ENCODE assay signal across 8 cellular contexts in genomic region chr1:111441573-111442192, GRCh38. TPM values are rescaled to one million over a fixed set of nuclear protein-coding genes. Genes with fewer than 3 reads are reported as not detected.
A peak's percentile ranks its signal among the peaks of the same experiment; 100 is the strongest.
DNase-seq lines count a peak whose midpoint lies in the region; ATAC-seq and TF ChIP-seq lines count a peak whose summit lies in the region.

No MANE protein-coding gene starts in this region.

- no peak for TF ChIP-seq EP300 in suprapubic skin (IDR thresholded peaks at IDR 0.05)

- peak in 1 of 2 donors; percentile 59 for ATAC-seq in activated naive CD4-positive, alpha-beta T cell treated with anti-CD3 and anti-CD28 coated beads, Interleukin-2, amount 50 U/mL, for 72 hours
- ATAC-seq in left lobe of liver: peak; percentile 61
- peak; percentile 77 for ATAC-seq in stimulated activated memory B cell treated with anti-CD40 and anti-IgM and Interleukin-4, amounts not matched to agents 10 μg/mL and 1 μg/mL and 100 μg/mL, for 72 hours

- peak overlapping the region; percentile 41 to 87 for H3K27ac Mint-ChIP-seq in activated naive CD4-positive, alpha-beta T cell treated with anti-CD3 and anti-CD28 coated beads, Interleukin-2, amount 50 U/mL, for 72 hours
- peak overlapping the region; percentile 57 for H3K27ac Mint-ChIP-seq in stimulated activated memory B cell treated with anti-CD40 and anti-IgM and Interleukin-4, amounts not matched to agents 10 μg/mL and 1 μg/mL and 100 μg/mL, for 72 hours

- intact Hi-C loops in posterior cingulate gyrus (cut with DNase I): no loop called here

- H3K36me3 Mint-ChIP-seq in activated naive CD4-positive, alpha-beta T cell treated with anti-CD3 and anti-CD28 coated beads, Interleukin-2, amount 50 U/mL, for 72 hours: peaks cover 21 to 34% of the 10 kb centered on the region in 2 donors
- H3K36me3 Mint-ChIP-seq in stimulated activated memory B cell treated with anti-CD40 and anti-IgM and Interleukin-4, amounts not matched to agents 10 μg/mL and 1 μg/mL and 100 μg/mL, for 72 hours: peaks cover 60% of the 10 kb centered on the region

- H3K4me3 Mint-ChIP-seq in stimulated activated memory B cell treated with anti-CD40 and anti-IgM and Interleukin-4, amounts not matched to agents 10 μg/mL and 1 μg/mL and 100 μg/mL, for 72 hours: no peak overlapping the region

- no peak for TF ChIP-seq POLR2A in suprapubic skin (IDR thresholded peaks at IDR 0.05)

- H3K4me1 ChIP-seq in suprapubic skin: peaks cover under 1% of the 10 kb centered on the region

- no peaks in the 10 kb centered on the region for H3K9me3 ChIP-seq in suprapubic skin

- H3K9me3 Mint-ChIP-seq in activated naive CD4-positive, alpha-beta T cell treated with anti-CD3 and anti-CD28 coated beads, Interleukin-2, amount 50 U/mL, for 72 hours: no peaks in the 10 kb centered on the region
- H3K9me3 Mint-ChIP-seq in stimulated activated memory B cell treated with anti-CD40 and anti-IgM and Interleukin-4, amounts not matched to agents 10 μg/mL and 1 μg/mL and 100 μg/mL, for 72 hours: no peaks in the 10 kb centered on the region

- H3K27me3 Mint-ChIP-seq in stimulated activated memory B cell treated with anti-CD40 and anti-IgM and Interleukin-4, amounts not matched to agents 10 μg/mL and 1 μg/mL and 100 μg/mL, for 72 hours: no peaks in the 10 kb centered on the region

- H3K36me3 ChIP-seq in suprapubic skin: peaks cover 67% of the 10 kb centered on the region

- no peaks in the 10 kb centered on the region for H3K27me3 ChIP-seq in suprapubic skin

- 74% methylated on average over 8 of the region's 9 CpGs for WGBS in suprapubic skin

- TF ChIP-seq CTCF in suprapubic skin (IDR thresholded peaks at IDR 0.05): no peak

- no peak overlapping the region for H3K4me3 ChIP-seq in suprapubic skin

- H3K27ac ChIP-seq in suprapubic skin: no peak overlapping the region

- H3K4me1 Mint-ChIP-seq in stimulated activated memory B cell treated with anti-CD40 and anti-IgM and Interleukin-4, amounts not matched to agents 10 μg/mL and 1 μg/mL and 100 μg/mL, for 72 hours: peaks cover 28% of the 10 kb centered on the region

- DNase-seq in NCI-H2029 (lab: John Stamatoyannopoulos, UW) (peak; percentile 9), NCI-H2029 treated with DMSO at 0.1 percent for 48 hours (lab: John Stamatoyannopoulos, UW) (no peak), SK-N-DZ (ENCODE audit: low spot score) (peak; percentile 13), left lobe of liver (ENCODE audit: low spot score) (no peak), suprapubic skin (ENCODE audit: low spot score in 2 of 2) (no peak), posterior cingulate gyrus (no peak)
- DNase-seq in activated naive CD4-positive, alpha-beta T cell treated with anti-CD3 and anti-CD28 coated beads, Interleukin-2, amount 50 U/mL, for 72 hours (ENCODE audit: low spot score in 2 of 2): peak in 1 of 2 donors; percentile 67

RNA-seq across cellular contexts. Expression of gene WDR77, which starts 7.4 kb away (rescaled TPM):
- 152 and 161 TPM in 2 replicates for polyA plus RNA-seq in SK-N-DZ (2014; cell fraction: cytosol; rRNA removed)
- 91.2 and 142 TPM in 2 replicates for polyA plus RNA-seq in SK-N-DZ (2014; cell fraction: nucleus; rRNA removed)
- 10 to 100 TPM; 33.9 to 39.2 TPM for total RNA-seq in activated naive CD4-positive, alpha-beta T cell treated with anti-CD3 and anti-CD28 coated beads, Interleukin-2, amount 50 U/mL, for 72 hours
- total RNA-seq in left lobe of liver (15.7 TPM), suprapubic skin (10 to 100 TPM; 22.8 to 34.7 (median 33.4) TPM)

RNA-seq across cellular contexts. Expression of gene ATP5PB, which starts 7.6 kb away (rescaled TPM):
- 352 and 364 TPM in 2 replicates for polyA plus RNA-seq in SK-N-DZ (2014; cell fraction: cytosol; rRNA removed)
- 226 and 273 TPM in 2 replicates for polyA plus RNA-seq in SK-N-DZ (2014; cell fraction: nucleus; rRNA removed)
- total RNA-seq in activated naive CD4-positive, alpha-beta T cell treated with anti-CD3 and anti-CD28 coated beads, Interleukin-2, amount 50 U/mL, for 72 hours: 100 to 1,000 TPM; 320 to 332 TPM
- total RNA-seq in left lobe of liver: 130 TPM
- 100 to 1,000 TPM in 3 of 4 donors, 10 to 100 TPM in 1; 79.6 to 154 (median 140) TPM for total RNA-seq in suprapubic skin

RNA-seq across cellular contexts. Expression of gene OVGP1, which starts 14.1 kb away (rescaled TPM):
- polyA plus RNA-seq in SK-N-DZ (2014; cell fraction: cytosol; rRNA removed): 0.81 and 1.2 TPM in 2 replicates
- 5.8 and 10.6 TPM in 2 replicates for polyA plus RNA-seq in SK-N-DZ (2014; cell fraction: nucleus; rRNA removed)
- 1 to 10 TPM; 2.7 to 6.9 TPM for total RNA-seq in activated naive CD4-positive, alpha-beta T cell treated with anti-CD3 and anti-CD28 coated beads, Interleukin-2, amount 50 U/mL, for 72 hours
- total RNA-seq in left lobe of liver: 4.7 TPM
- total RNA-seq in suprapubic skin: 10 to 100 TPM in 1 of 4 donors, 1 to 10 TPM in 2, under 1 TPM in 1; 0.93 to 22.9 (median 2.9) TPM

RNA-seq across cellular contexts. Expression of gene C1orf162, which starts 32.1 kb away (rescaled TPM):
- 0.19 TPM in 1 of 2 replicates, not detected in the other for polyA plus RNA-seq in SK-N-DZ (2014; cell fraction: cytosol; rRNA removed)
- polyA plus RNA-seq in SK-N-DZ (2014; cell fraction: nucleus; rRNA removed): 2.4 and 3.5 TPM in 2 replicates
- total RNA-seq in activated naive CD4-positive, alpha-beta T cell treated with anti-CD3 and anti-CD28 coated beads, Interleukin-2, amount 50 U/mL, for 72 hours: 1 to 10 TPM; 6.4 to 8.9 TPM
- total RNA-seq in left lobe of liver: 6.8 TPM
- 10 to 100 TPM in 1 of 4 donors, 1 to 10 TPM in 3; 3.4 to 12.2 (median 5.9) TPM for total RNA-seq in suprapubic skin

Comparison
In these comparisons a context has a peak if more than half of its experiments do, and no peak if none do; other contexts are left out.
1. DNase-seq: peak in NCI-H2029 (single experiment) and SK-N-DZ (single experiment); none in NCI-H2029 treated with DMSO at 0.1 percent for 48 hours (single experiment), left lobe of liver (single experiment), suprapubic skin (0 of 2) and posterior cingulate gyrus (0 of 10).